Comparison of ENCODE assay signal across 1 cellular context in genomic region chr2:39413063-39413722, GRCh38.
TF ChIP-seq lines count a peak whose summit lies in the region.

No MANE protein-coding gene starts in this region.

TF ChIP-seq in K562, 482 proteins besides CTCF, POLR2A, EP300 and RAD21:
- TF ChIP-seq SAFB (IDR thresholded peaks at IDR 0.05; ENCODE audit: borderline replicate concordance, low read depth, low read length) (no peak), ZBTB17 (CRISPR knock-in tag; IDR thresholded peaks at IDR 0.05) (no peak), ZNF655 (CRISPR knock-in tag; IDR thresholded peaks at IDR 0.05) (no peak), MEIS2 (IDR thresholded peaks at IDR 0.05; ENCODE audit: partially characterized antibody) (no peak), STAT5B (CRISPR knock-in tag; IDR thresholded peaks at IDR 0.05) (no peak)
